Comparison of ENCODE assay signal across 1 cellular context in the genomic region with DNA sequence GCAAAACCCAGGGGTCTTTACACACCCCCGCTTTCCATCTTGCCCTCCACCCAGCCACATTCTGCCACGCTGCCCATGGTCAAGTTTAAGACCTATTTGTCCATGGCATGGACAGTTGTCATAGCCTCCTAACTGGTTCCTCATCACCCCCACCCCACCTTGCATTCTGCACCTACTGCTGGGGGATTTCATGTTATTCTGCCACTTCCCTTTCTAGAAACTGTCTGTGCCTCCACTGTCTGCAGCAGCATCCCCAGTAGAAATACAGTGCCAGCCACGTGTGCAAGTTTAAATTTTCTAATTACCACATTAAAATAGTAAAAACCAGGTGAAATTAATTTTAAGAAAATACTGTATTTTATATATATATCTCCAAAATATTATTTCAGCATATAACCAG.
TF ChIP-seq lines count a peak whose summit lies in the region.

No MANE protein-coding gene starts in this region.

TF ChIP-seq in H1, 55 proteins besides CTCF, POLR2A, EP300 and RAD21 (continued from another document):
- TF ChIP-seq KDM1A (IDR thresholded peaks at IDR 0.05; ENCODE audit: borderline replicate concordance, low read length) = no peak
